ENCODE assay signal across 9 cellular contexts in genomic region chr11:8962827-8963226, GRCh38. TPM values are rescaled to one million over a fixed set of nuclear protein-coding genes. Genes with fewer than 3 reads are reported as not detected.
DNase-seq lines count a peak whose midpoint lies in the region; ATAC-seq and TF ChIP-seq lines count a peak whose summit lies in the region.
"Had no signal": no experiment of that assay in that cellular context is flagged by ENCODE, and none has a peak within 500 bp of the region (broad histone marks: within the 10 kb centered on the region; RNA-seq: fewer than 3 reads in every experiment).

No MANE protein-coding gene starts in this region.

- no peak for TF ChIP-seq POLR2A in heart left ventricle (IDR thresholded peaks at IDR 0.05)

- no peaks in the 10 kb centered on the region for H3K36me3 Mint-ChIP-seq in activated naive CD8-positive, alpha-beta T cell treated with anti-CD3 and anti-CD28 coated beads, Interleukin-2, amount 50 U/mL, for 24 hours (ENCODE audit: low read depth)
- peaks cover 4% of the 10 kb centered on the region for H3K36me3 Mint-ChIP-seq in memory B cell

- ATAC-seq in heart left ventricle (no peak), Right ventricle myocardium inferior (no peak), memory B cell (ENCODE audit: low read depth) (no peak), upper lobe of right lung (no peak)
- no peak for ATAC-seq in activated naive CD8-positive, alpha-beta T cell treated with anti-CD3 and anti-CD28 coated beads, Interleukin-2, amount 50 U/mL, for 24 hours

- H3K4me1 ChIP-seq in heart left ventricle (peaks cover 0 to 43% (median 30%) of the 10 kb centered on the region in 12 donors), upper lobe of right lung (peaks cover 41% of the 10 kb centered on the region)

- DNase-seq in heart left ventricle (no peak), Right ventricle myocardium inferior (ENCODE audit: missing footprints) (no peak), memory B cell (ENCODE audit: low spot score in 2 of 2) (no peak), upper lobe of right lung (no peak), SKM-1 (lab: John Stamatoyannopoulos, UW; ENCODE audit: unreplicated experiment) (no peak), pons (ENCODE audit: low spot score) (no peak)
- DNase-seq in activated naive CD8-positive, alpha-beta T cell treated with anti-CD3 and anti-CD28 coated beads, Interleukin-2, amount 50 U/mL, for 24 hours: no peak
- DNase-seq in stimulated activated CD4-positive, alpha-beta T cell treated with anti-CD3 and anti-CD28 coated beads, Interleukin-4, amount 100 ng/mL, for 24 hours: no peak

- H3K36me3 ChIP-seq in heart left ventricle (peaks cover 0 to 15% (median 0%) of the 10 kb centered on the region in 9 donors), upper lobe of right lung (peaks cover 11% of the 10 kb centered on the region)
- H3K36me3 ChIP-seq: right atrium auricular region had no signal

- no peaks in the 10 kb centered on the region for H3K9me3 Mint-ChIP-seq in activated naive CD8-positive, alpha-beta T cell treated with anti-CD3 and anti-CD28 coated beads, Interleukin-2, amount 50 U/mL, for 24 hours
- H3K9me3 Mint-ChIP-seq in memory B cell: no peaks in the 10 kb centered on the region

- peak overlapping the region; percentile 96 for H3K4me3 Mint-ChIP-seq in activated naive CD8-positive, alpha-beta T cell treated with anti-CD3 and anti-CD28 coated beads, Interleukin-2, amount 50 U/mL, for 24 hours
- peak overlapping the region; percentile 71 for H3K4me3 Mint-ChIP-seq in memory B cell

- intact Hi-C loops in heart left ventricle (cut with DNase I) (loop anchor here in 9 of 10 donors (2.0 to 10.0 kb wide), 7 partner anchors 46 to 281 kb away; partner anchors contain the start of genes AKIP1 (in 6 of the 9), RPL27A (in 5 of the 9) and TRIM66 (in 5 of the 9)), Right ventricle myocardium inferior (cut with DNase I) (loop anchor here (5.0 to 10.0 kb wide), 2 partner anchors 51 to 148 kb away; partner anchors contain the start of gene AKIP1), upper lobe of right lung (cut with DNase I) (no loop called here)

- H3K4me3 ChIP-seq in heart left ventricle: peak overlapping the region in 8 of 12 donors; percentile 64 to 97 (median 82)
- H3K4me3 ChIP-seq in upper lobe of right lung: peak overlapping the region; percentile 81

- H3K9me3 ChIP-seq in heart left ventricle: no peaks in the 10 kb centered on the region
- H3K9me3 ChIP-seq in upper lobe of right lung: no peaks in the 10 kb centered on the region
- H3K9me3 ChIP-seq: right atrium auricular region had no signal

- peak overlapping the region in 5 of 12 donors; percentile 12 to 99 (median 91) for H3K27ac ChIP-seq in heart left ventricle
- peak overlapping the region; percentile 98 for H3K27ac ChIP-seq in upper lobe of right lung

- 14 to 25% (median 17%) methylated on average over 2 of the region's 2 CpGs for whole genome bisulfite sequencing in heart left ventricle, 4 donors

- H3K27me3 ChIP-seq in heart left ventricle (no peaks in the 10 kb centered on the region), upper lobe of right lung (no peaks in the 10 kb centered on the region)
- H3K27me3 ChIP-seq: right atrium auricular region had no signal

- peak overlapping the region; percentile 90 for H3K27ac Mint-ChIP-seq in activated naive CD8-positive, alpha-beta T cell treated with anti-CD3 and anti-CD28 coated beads, Interleukin-2, amount 50 U/mL, for 24 hours
- peak overlapping the region; percentile 94 for H3K27ac Mint-ChIP-seq in memory B cell

- H3K27me3 Mint-ChIP-seq in activated naive CD8-positive, alpha-beta T cell treated with anti-CD3 and anti-CD28 coated beads, Interleukin-2, amount 50 U/mL, for 24 hours: no peaks in the 10 kb centered on the region
- H3K27me3 Mint-ChIP-seq in memory B cell: no peaks in the 10 kb centered on the region

- peaks cover 41% of the 10 kb centered on the region for H3K4me1 Mint-ChIP-seq in activated naive CD8-positive, alpha-beta T cell treated with anti-CD3 and anti-CD28 coated beads, Interleukin-2, amount 50 U/mL, for 24 hours
- peaks cover 19% of the 10 kb centered on the region for H3K4me1 Mint-ChIP-seq in memory B cell

- TF ChIP-seq CTCF in heart left ventricle (IDR thresholded peaks at IDR 0.05) (no peak), upper lobe of right lung (IDR thresholded peaks at IDR 0.05) (no peak)

RNA-seq across cellular contexts. Expression of gene TMEM9B, which starts 1.4 kb away (rescaled TPM):
- 10 to 100 TPM; 39.9 to 58.3 (median 46.5) TPM for total RNA-seq in heart left ventricle
- 10 to 100 TPM; 38.8 to 79.5 TPM for polyA plus RNA-seq in heart left ventricle
- total RNA-seq in Right ventricle myocardium inferior: 46.1 TPM
- 64.9 TPM for total RNA-seq in upper lobe of right lung

RNA-seq across cellular contexts. Expression of gene ASCL3, which starts 20.0 kb away (rescaled TPM):
- total RNA-seq in heart left ventricle (not detected), Right ventricle myocardium inferior (not detected), upper lobe of right lung (not detected)
- not detected for polyA plus RNA-seq in heart left ventricle
- total RNA-seq: right atrium auricular region had no signal

RNA-seq across cellular contexts. Expression of gene C11orf16, which starts 30.1 kb away (rescaled TPM):
- total RNA-seq in heart left ventricle: not detected
- polyA plus RNA-seq in heart left ventricle: not detected
- total RNA-seq in Right ventricle myocardium inferior: not detected
- not detected for total RNA-seq in upper lobe of right lung
- total RNA-seq: right atrium auricular region had no signal

RNA-seq across cellular contexts. Expression of gene NRIP3, which starts 41.0 kb away (rescaled TPM):
- 1 to 10 TPM in 4 of 9 donors, under 1 TPM in 5; 0.24 to 3.4 (median 0.63) TPM for total RNA-seq in heart left ventricle
- under 1 TPM; 0.23 to 0.26 TPM for polyA plus RNA-seq in heart left ventricle
- 0.76 TPM for total RNA-seq in Right ventricle myocardium inferior
- 1.3 TPM for total RNA-seq in upper lobe of right lung

RNA-seq across cellular contexts. Expression of gene AKIP1, which starts 51.8 kb away (rescaled TPM):
- total RNA-seq in heart left ventricle (10 to 100 TPM; 21.6 to 39.9 (median 27.4) TPM), Right ventricle myocardium inferior (23.3 TPM), upper lobe of right lung (27.1 TPM)
- polyA plus RNA-seq in heart left ventricle: 10 to 100 TPM; 17.7 to 31.1 TPM
